Comparison of ENCODE assay signal across 10 cellular contexts in the genomic region with DNA sequence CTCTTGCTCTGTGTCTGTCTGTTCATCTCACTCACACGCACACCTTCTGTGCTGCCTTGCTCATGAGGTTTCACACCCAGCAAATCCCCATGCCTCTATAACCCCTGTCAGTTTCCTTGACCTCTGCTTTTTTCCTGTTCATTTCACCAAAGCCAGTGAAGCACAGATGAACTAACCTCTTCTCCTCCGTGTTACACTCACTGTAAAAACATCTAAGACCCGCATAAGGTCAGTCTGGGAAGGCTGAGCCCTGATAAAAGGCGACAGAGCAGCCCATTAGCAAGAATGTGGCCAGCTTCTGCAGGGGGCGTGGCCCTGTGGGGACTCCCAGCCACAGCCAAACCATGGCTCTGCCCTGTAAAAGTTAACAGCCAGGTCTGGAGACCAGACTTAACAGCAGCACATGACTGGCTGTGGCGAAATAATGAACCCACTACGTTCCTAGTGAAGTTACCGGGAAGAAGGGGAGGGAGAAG. TPM values are rescaled to one million over a fixed set of nuclear protein-coding genes. Genes with fewer than 3 reads are reported as not detected.
DNase-seq lines count a peak whose midpoint lies in the region; ATAC-seq and TF ChIP-seq lines count a peak whose summit lies in the region.
"Had no signal": no experiment of that assay in that cellular context is flagged by ENCODE, and none has a peak within 500 bp of the region (broad histone marks: within the 10 kb centered on the region; RNA-seq: fewer than 3 reads in every experiment).

No MANE protein-coding gene starts in this region.

- H3K9me3 ChIP-seq in muscle layer of colon (ENCODE audit: low read length): no peaks in the 10 kb centered on the region

- peak overlapping the region; percentile 71 for H3K27ac ChIP-seq in muscle layer of colon (ENCODE audit: low read depth, low read length)

- peaks cover 8% of the 10 kb centered on the region for H3K36me3 Mint-ChIP-seq in endothelial cell (ENCODE audit: low read depth, unreplicated experiment)
- no peaks in the 10 kb centered on the region for H3K36me3 Mint-ChIP-seq in activated CD4-positive, alpha-beta T cell treated with anti-CD3 and anti-CD28 coated beads, Interleukin-2, amount 10 ng/mL, durations not matched to agents 7 days and 5 days (ENCODE audit: low read depth)
- H3K36me3 Mint-ChIP-seq: activated naive CD4-positive, alpha-beta T cell treated with anti-CD3 and anti-CD28 coated beads, Interleukin-2, amount 50 U/mL, for 24 hours had no signal

- no peak for ATAC-seq in HG02759 (IDR thresholded peaks at IDR 0.05; ENCODE audit: unreplicated experiment)
- no peak for ATAC-seq in HG02885 (IDR thresholded peaks at IDR 0.05; ENCODE audit: poor library complexity, unreplicated experiment)
- ATAC-seq in HG02798 (IDR thresholded peaks at IDR 0.05; ENCODE audit: poor library complexity, unreplicated experiment): no peak

- peaks cover 60% of the 10 kb centered on the region for H3K4me1 Mint-ChIP-seq in endothelial cell (ENCODE audit: unreplicated experiment)
- peaks cover 19% of the 10 kb centered on the region for H3K4me1 Mint-ChIP-seq in activated CD4-positive, alpha-beta T cell treated with anti-CD3 and anti-CD28 coated beads, Interleukin-2, amount 10 ng/mL, durations not matched to agents 7 days and 5 days

- peak overlapping the region; percentile 79 for H3K27ac Mint-ChIP-seq in endothelial cell (ENCODE audit: unreplicated experiment)
- H3K27ac Mint-ChIP-seq in activated CD4-positive, alpha-beta T cell treated with anti-CD3 and anti-CD28 coated beads, Interleukin-2, amount 10 ng/mL, durations not matched to agents 7 days and 5 days: no peak overlapping the region
- H3K27ac Mint-ChIP-seq: activated naive CD4-positive, alpha-beta T cell treated with anti-CD3 and anti-CD28 coated beads, Interleukin-2, amount 50 U/mL, for 24 hours had no signal

- H3K9ac ChIP-seq in muscle layer of colon (ENCODE audit: low read length): no peak overlapping the region

- DNase-seq in AG08395 (ENCODE audit: low spot score): peak; percentile 75
- DNase-seq in NCI-H226: peak; percentile 81
- DNase-seq in endothelial cell (ENCODE audit: low spot score): no peak
- DNase-seq in activated CD4-positive, alpha-beta T cell treated with anti-CD3 and anti-CD28 coated beads, Interleukin-2, amount 10 ng/mL, durations not matched to agents 7 days and 5 days: no peak
- DNase-seq: stimulated activated CD4-positive, alpha-beta T cell treated with anti-CD3 and anti-CD28 coated beads, Interleukin-4, amount 100 ng/mL, for 24 hours had no signal

- peak overlapping the region in 1 of 2 donors; percentile 21 for H3K4me3 ChIP-seq in muscle layer of colon (ENCODE audit: low read depth in 1 of 2, low read length in 2 of 2)

- H3K27me3 Mint-ChIP-seq in endothelial cell (ENCODE audit: unreplicated experiment): peaks cover 15% of the 10 kb centered on the region
- no peaks in the 10 kb centered on the region for H3K27me3 Mint-ChIP-seq in activated CD4-positive, alpha-beta T cell treated with anti-CD3 and anti-CD28 coated beads, Interleukin-2, amount 10 ng/mL, durations not matched to agents 7 days and 5 days
- H3K27me3 Mint-ChIP-seq: activated naive CD4-positive, alpha-beta T cell treated with anti-CD3 and anti-CD28 coated beads, Interleukin-2, amount 50 U/mL, for 24 hours had no signal

- H3K36me3 ChIP-seq in muscle layer of colon (ENCODE audit: insufficient read depth, low read length): no peaks in the 10 kb centered on the region

- POLR2A ChIA-PET in activated CD4-positive, alpha-beta T cell treated with anti-CD3 and anti-CD28 coated beads, Interleukin-2, amount 10 ng/mL, durations not matched to agents 7 days and 5 days (lab: Charles Lee): no interaction called here

- H3K4me1 ChIP-seq in muscle layer of colon (ENCODE audit: insufficient read depth, low read length): peaks cover 69% of the 10 kb centered on the region

- no peak for TF ChIP-seq CTCF in endothelial cell (IDR thresholded peaks at IDR 0.05; ENCODE audit: unreplicated experiment)

- H3K4me3 Mint-ChIP-seq in endothelial cell (ENCODE audit: unreplicated experiment): peak overlapping the region; percentile 49
- no peak overlapping the region for H3K4me3 Mint-ChIP-seq in activated CD4-positive, alpha-beta T cell treated with anti-CD3 and anti-CD28 coated beads, Interleukin-2, amount 10 ng/mL, durations not matched to agents 7 days and 5 days
- H3K4me3 Mint-ChIP-seq: activated naive CD4-positive, alpha-beta T cell treated with anti-CD3 and anti-CD28 coated beads, Interleukin-2, amount 50 U/mL, for 24 hours had no signal

- H3K9me3 Mint-ChIP-seq in endothelial cell (ENCODE audit: unreplicated experiment): no peaks in the 10 kb centered on the region
- no peaks in the 10 kb centered on the region for H3K9me3 Mint-ChIP-seq in activated CD4-positive, alpha-beta T cell treated with anti-CD3 and anti-CD28 coated beads, Interleukin-2, amount 10 ng/mL, durations not matched to agents 7 days and 5 days
- H3K9me3 Mint-ChIP-seq: activated naive CD4-positive, alpha-beta T cell treated with anti-CD3 and anti-CD28 coated beads, Interleukin-2, amount 50 U/mL, for 24 hours had no signal

- H3K27me3 ChIP-seq in muscle layer of colon (ENCODE audit: control insufficient read depth in 1 of 2, insufficient read depth in 2 of 2, low read length in 2 of 2): no peaks in the 10 kb centered on the region

- CTCF ChIA-PET in activated CD4-positive, alpha-beta T cell treated with anti-CD3 and anti-CD28 coated beads, Interleukin-2, amount 10 ng/mL, durations not matched to agents 7 days and 5 days (lab: Charles Lee): interaction anchor here (1.0 to 2.6 kb wide), 2 partner anchors 8 to 36 kb away, joined by 3 to 8 read pairs; no protein-coding TSS in a partner anchor

RNA-seq across cellular contexts. Expression of a gene that starts 42.8 kb away (rescaled TPM):
- total RNA-seq in endothelial cell (ENCODE audit: unreplicated experiment): 1.0 TPM
- total RNA-seq in activated CD4-positive, alpha-beta T cell treated with anti-CD3 and anti-CD28 coated beads, Interleukin-2, amount 10 ng/mL, durations not matched to agents 7 days and 5 days: not detected

Comparison
In these comparisons a context has a peak if more than half of its experiments do, and no peak if none do; other contexts are left out.
1. DNase-seq: peak in AG08395 (single experiment) and NCI-H226 (single experiment); none in endothelial cell (single experiment) and activated CD4-positive, alpha-beta T cell treated with anti-CD3 and anti-CD28 coated beads, Interleukin-2, amount 10 ng/mL, durations not matched to agents 7 days and 5 days (single experiment).